Comparison of ENCODE assay signal across 8 cellular contexts in the genomic region with DNA sequence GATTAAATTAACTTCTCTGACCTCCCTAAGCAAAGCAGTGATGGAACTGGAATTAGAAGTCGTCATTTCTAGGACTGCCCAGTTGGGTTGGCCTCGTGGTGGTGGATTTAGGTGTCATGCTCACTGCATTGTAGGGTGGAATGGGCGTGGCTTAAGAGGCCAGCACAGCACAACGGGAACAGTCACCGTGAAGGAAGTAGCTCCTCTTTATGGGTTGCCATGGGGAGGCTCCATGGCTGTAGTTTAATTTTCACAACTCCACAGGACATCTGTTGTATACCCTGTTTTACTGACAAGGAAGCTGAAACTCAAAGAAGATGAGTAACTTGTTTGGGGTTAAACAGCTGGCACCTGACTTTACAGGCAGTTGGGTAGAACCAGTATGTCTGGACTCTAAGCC.
A peak's percentile ranks its signal among the peaks of the same experiment; 100 is the strongest.
DNase-seq lines count a peak whose midpoint lies in the region; ATAC-seq, FAIRE-seq and TF ChIP-seq lines count a peak whose summit lies in the region.

No MANE protein-coding gene starts in this region.

- H3K4me1 Mint-ChIP-seq in dendritic cell treated with granulocyte-macrophage colony-stimulating factor and Interleukin-4, amounts not matched to agents 40 ng/mL and 50 ng/mL, for 4 days (ENCODE audit: low read depth): peaks cover 57% of the 10 kb centered on the region

- H3K27me3 Mint-ChIP-seq in dendritic cell treated with granulocyte-macrophage colony-stimulating factor and Interleukin-4, amounts not matched to agents 40 ng/mL and 50 ng/mL, for 4 days: no peaks in the 10 kb centered on the region

- H3K4me1 ChIP-seq in osteoblast (ENCODE audit: insufficient read depth, low read length): no peaks in the 10 kb centered on the region

- no peak overlapping the region for H3K27ac ChIP-seq in osteoblast (ENCODE audit: low read depth, low read length)

- H3K27ac Mint-ChIP-seq in dendritic cell treated with granulocyte-macrophage colony-stimulating factor and Interleukin-4, amounts not matched to agents 40 ng/mL and 50 ng/mL, for 4 days: peak overlapping the region; percentile 52

- ATAC-seq in GM18858 (IDR thresholded peaks at IDR 0.05; ENCODE audit: unreplicated experiment) (peak; percentile 37), HG02852 (IDR thresholded peaks at IDR 0.05; ENCODE audit: unreplicated experiment) (peak; percentile 34)

- intact Hi-C loops in dendritic cell treated with granulocyte-macrophage colony-stimulating factor and Interleukin-4, amounts not matched to agents 40 ng/mL and 50 ng/mL, for 4 days (cut with micrococcal nuclease): no loop called here
- intact Hi-C loops in posterior vena cava (cut with DNase I): no loop called here

- peaks cover 84% of the 10 kb centered on the region for H3K36me3 Mint-ChIP-seq in dendritic cell treated with granulocyte-macrophage colony-stimulating factor and Interleukin-4, amounts not matched to agents 40 ng/mL and 50 ng/mL, for 4 days (ENCODE audit: low read depth)

- no peak for TF ChIP-seq POLR2A in H54 (IDR thresholded peaks at IDR 0.05; ENCODE audit: low read depth, low read length)

- no peaks in the 10 kb centered on the region for H3K9me3 Mint-ChIP-seq in dendritic cell treated with granulocyte-macrophage colony-stimulating factor and Interleukin-4, amounts not matched to agents 40 ng/mL and 50 ng/mL, for 4 days

- no peak overlapping the region for H3K4me3 ChIP-seq in osteoblast (ENCODE audit: insufficient read depth, low read length)

- H3K36me3 ChIP-seq in osteoblast (ENCODE audit: insufficient read depth, low read length): no peaks in the 10 kb centered on the region

- H4K20me1 ChIP-seq in osteoblast (ENCODE audit: insufficient read depth, low read length): no peaks in the 10 kb centered on the region

- H3K79me2 ChIP-seq in osteoblast (ENCODE audit: insufficient read depth, low read length): no peaks in the 10 kb centered on the region

- H3K9me3 ChIP-seq in osteoblast (ENCODE audit: low read depth, low read length): no peaks in the 10 kb centered on the region

- H2AFZ ChIP-seq in osteoblast (ENCODE audit: low read length): no peak overlapping the region

- TF ChIP-seq CTCF in osteoblast (IDR thresholded peaks at IDR 0.05; ENCODE audit: extremely low read depth, low read depth, low read length): no peak

- H3K4me3 Mint-ChIP-seq in dendritic cell treated with granulocyte-macrophage colony-stimulating factor and Interleukin-4, amounts not matched to agents 40 ng/mL and 50 ng/mL, for 4 days: no peak overlapping the region

- H3K27me3 ChIP-seq in osteoblast (ENCODE audit: insufficient read depth, low read length): no peaks in the 10 kb centered on the region

- H3K4me2 ChIP-seq in osteoblast (ENCODE audit: insufficient read depth, low read length): no peak overlapping the region

- peak; percentile 36 for DNase-seq in RPMI7951 (ENCODE audit: low read depth)
- peak in 2 of 3 experiments; percentile 32 to 36 for DNase-seq in stimulated activated CD4-positive, alpha-beta T cell treated with anti-CD3 and anti-CD28 coated beads, TNF-alpha, amount 100 ng/mL, for 4 hours (ENCODE audit: low read depth in 3 of 3)
- DNase-seq in osteoblast (ENCODE audit: insufficient read length, low spot score, missing footprints): no peak
- no peak for DNase-seq in H54 (ENCODE audit: insufficient read length, low spot score)
- no peak for DNase-seq in posterior vena cava (ENCODE audit: low spot score)

- no peak for FAIRE-seq in H54 (lab: Jason Lieb, UNC)

Comparison
In these comparisons a context has a peak if more than half of its experiments do, and no peak if none do; other contexts are left out.
1. DNase-seq: peak in RPMI7951 (single experiment) and stimulated activated CD4-positive, alpha-beta T cell treated with anti-CD3 and anti-CD28 coated beads, TNF-alpha, amount 100 ng/mL, for 4 hours (2 of 3); none in osteoblast (single experiment), H54 (single experiment) and posterior vena cava (single experiment).